Comparison of ENCODE assay signal across 1 cellular context in the genomic region with DNA sequence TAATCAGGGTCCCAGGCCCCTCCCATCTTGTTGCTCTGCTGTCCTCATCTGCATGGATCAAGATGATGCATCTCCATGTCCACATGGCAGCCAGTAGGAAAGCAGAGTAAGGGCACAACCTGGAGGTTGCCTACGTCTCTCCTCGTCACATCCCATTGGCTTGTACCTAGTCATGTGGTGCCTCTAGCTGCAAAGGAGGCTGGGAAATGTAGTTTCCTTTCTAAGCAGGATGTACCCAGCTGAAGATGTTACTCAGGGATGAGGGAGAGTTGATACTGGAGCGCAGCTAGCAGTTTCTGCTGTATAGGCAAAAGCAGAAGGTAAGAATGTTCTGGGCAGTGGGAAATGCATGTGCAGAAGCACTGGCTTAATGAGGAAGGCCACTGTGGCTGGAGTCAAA.
TF ChIP-seq lines count a peak whose summit lies in the region.

No MANE protein-coding gene starts in this region.

TF ChIP-seq in H1, 55 proteins besides CTCF, POLR2A, EP300 and RAD21:
- TF ChIP-seq, protein P1, sequence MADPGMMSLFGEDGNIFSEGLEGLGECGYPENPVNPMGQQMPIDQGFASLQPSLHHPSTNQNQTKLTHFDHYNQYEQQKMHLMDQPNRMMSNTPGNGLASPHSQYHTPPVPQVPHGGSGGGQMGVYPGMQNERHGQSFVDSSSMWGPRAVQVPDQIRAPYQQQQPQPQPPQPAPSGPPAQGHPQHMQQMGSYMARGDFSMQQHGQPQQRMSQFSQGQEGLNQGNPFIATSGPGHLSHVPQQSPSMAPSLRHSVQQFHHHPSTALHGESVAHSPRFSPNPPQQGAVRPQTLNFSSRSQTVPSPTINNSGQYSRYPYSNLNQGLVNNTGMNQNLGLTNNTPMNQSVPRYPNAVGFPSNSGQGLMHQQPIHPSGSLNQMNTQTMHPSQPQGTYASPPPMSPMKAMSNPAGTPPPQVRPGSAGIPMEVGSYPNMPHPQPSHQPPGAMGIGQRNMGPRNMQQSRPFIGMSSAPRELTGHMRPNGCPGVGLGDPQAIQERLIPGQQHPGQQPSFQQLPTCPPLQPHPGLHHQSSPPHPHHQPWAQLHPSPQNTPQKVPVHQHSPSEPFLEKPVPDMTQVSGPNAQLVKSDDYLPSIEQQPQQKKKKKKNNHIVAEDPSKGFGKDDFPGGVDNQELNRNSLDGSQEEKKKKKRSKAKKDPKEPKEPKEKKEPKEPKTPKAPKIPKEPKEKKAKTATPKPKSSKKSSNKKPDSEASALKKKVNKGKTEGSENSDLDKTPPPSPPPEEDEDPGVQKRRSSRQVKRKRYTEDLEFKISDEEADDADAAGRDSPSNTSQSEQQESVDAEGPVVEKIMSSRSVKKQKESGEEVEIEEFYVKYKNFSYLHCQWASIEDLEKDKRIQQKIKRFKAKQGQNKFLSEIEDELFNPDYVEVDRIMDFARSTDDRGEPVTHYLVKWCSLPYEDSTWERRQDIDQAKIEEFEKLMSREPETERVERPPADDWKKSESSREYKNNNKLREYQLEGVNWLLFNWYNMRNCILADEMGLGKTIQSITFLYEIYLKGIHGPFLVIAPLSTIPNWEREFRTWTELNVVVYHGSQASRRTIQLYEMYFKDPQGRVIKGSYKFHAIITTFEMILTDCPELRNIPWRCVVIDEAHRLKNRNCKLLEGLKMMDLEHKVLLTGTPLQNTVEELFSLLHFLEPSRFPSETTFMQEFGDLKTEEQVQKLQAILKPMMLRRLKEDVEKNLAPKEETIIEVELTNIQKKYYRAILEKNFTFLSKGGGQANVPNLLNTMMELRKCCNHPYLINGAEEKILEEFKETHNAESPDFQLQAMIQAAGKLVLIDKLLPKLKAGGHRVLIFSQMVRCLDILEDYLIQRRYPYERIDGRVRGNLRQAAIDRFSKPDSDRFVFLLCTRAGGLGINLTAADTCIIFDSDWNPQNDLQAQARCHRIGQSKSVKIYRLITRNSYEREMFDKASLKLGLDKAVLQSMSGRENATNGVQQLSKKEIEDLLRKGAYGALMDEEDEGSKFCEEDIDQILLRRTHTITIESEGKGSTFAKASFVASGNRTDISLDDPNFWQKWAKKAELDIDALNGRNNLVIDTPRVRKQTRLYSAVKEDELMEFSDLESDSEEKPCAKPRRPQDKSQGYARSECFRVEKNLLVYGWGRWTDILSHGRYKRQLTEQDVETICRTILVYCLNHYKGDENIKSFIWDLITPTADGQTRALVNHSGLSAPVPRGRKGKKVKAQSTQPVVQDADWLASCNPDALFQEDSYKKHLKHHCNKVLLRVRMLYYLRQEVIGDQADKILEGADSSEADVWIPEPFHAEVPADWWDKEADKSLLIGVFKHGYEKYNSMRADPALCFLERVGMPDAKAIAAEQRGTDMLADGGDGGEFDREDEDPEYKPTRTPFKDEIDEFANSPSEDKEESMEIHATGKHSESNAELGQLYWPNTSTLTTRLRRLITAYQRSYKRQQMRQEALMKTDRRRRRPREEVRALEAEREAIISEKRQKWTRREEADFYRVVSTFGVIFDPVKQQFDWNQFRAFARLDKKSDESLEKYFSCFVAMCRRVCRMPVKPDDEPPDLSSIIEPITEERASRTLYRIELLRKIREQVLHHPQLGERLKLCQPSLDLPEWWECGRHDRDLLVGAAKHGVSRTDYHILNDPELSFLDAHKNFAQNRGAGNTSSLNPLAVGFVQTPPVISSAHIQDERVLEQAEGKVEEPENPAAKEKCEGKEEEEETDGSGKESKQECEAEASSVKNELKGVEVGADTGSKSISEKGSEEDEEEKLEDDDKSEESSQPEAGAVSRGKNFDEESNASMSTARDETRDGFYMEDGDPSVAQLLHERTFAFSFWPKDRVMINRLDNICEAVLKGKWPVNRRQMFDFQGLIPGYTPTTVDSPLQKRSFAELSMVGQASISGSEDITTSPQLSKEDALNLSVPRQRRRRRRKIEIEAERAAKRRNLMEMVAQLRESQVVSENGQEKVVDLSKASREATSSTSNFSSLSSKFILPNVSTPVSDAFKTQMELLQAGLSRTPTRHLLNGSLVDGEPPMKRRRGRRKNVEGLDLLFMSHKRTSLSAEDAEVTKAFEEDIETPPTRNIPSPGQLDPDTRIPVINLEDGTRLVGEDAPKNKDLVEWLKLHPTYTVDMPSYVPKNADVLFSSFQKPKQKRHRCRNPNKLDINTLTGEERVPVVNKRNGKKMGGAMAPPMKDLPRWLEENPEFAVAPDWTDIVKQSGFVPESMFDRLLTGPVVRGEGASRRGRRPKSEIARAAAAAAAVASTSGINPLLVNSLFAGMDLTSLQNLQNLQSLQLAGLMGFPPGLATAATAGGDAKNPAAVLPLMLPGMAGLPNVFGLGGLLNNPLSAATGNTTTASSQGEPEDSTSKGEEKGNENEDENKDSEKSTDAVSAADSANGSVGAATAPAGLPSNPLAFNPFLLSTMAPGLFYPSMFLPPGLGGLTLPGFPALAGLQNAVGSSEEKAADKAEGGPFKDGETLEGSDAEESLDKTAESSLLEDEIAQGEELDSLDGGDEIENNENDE (IDR thresholded peaks at IDR 0.05; ENCODE audit: insufficient replicate concordance, low read length) = no peak
- 0 out of 2 replicates have a peak, but pooled peaks have one; percentile 10 for TF ChIP-seq POLR2AphosphoS5 (IDR thresholded peaks at IDR 0.05; ENCODE audit: low read depth, low read length)
- no peak for TF ChIP-seq ZNF274 (IDR thresholded peaks at IDR 0.05; ENCODE audit: borderline replicate concordance, extremely low read depth, low read length)
- TF ChIP-seq SIX5 (IDR thresholded peaks at IDR 0.05; ENCODE audit: low read depth, low read length) = peak; percentile 81
- no peak for TF ChIP-seq RNF2 (IDR thresholded peaks at IDR 0.05; ENCODE audit: borderline replicate concordance, low read depth, low read length, missing control alignments, poor library complexity, severe bottlenecking)
- TF ChIP-seq PHF8 (conservative IDR thresholded peaks at IDR 0.05; ENCODE audit: low read depth, low read length) = no peak
- no peak for TF ChIP-seq KDM4A (IDR thresholded peaks at IDR 0.05; ENCODE audit: low read depth, low read length, severe bottlenecking)
- TF ChIP-seq GTF2F1 (IDR thresholded peaks at IDR 0.05; ENCODE audit: borderline replicate concordance, low read depth, low read length) = no peak
- TF ChIP-seq JUN (IDR thresholded peaks at IDR 0.05; ENCODE audit: low read depth, low read length) = no peak
- TF ChIP-seq SP1 (IDR thresholded peaks at IDR 0.05; ENCODE audit: low read depth, low read length) = peak; percentile 71
- TF ChIP-seq SIN3A (conservative IDR thresholded peaks at IDR 0.05 in 1 of 2, IDR thresholded peaks at IDR 0.05 in 1 of 2; ENCODE audit: low read depth in 1 of 2, low read length in 2 of 2) = 0 out of 4 replicates have a peak, but pooled peaks of 1 of the 2 experiments have one; percentile 24
- no peak for TF ChIP-seq TAF7 (optimal IDR thresholded peaks at IDR 0.05; ENCODE audit: borderline replicate concordance, low read depth, low read length)
- no peak for TF ChIP-seq SP2 (IDR thresholded peaks at IDR 0.05; ENCODE audit: low read length)
- TF ChIP-seq, protein P2, sequence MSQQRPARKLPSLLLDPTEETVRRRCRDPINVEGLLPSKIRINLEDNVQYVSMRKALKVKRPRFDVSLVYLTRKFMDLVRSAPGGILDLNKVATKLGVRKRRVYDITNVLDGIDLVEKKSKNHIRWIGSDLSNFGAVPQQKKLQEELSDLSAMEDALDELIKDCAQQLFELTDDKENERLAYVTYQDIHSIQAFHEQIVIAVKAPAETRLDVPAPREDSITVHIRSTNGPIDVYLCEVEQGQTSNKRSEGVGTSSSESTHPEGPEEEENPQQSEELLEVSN (IDR thresholded peaks at IDR 0.05) = no peak
- no peak for TF ChIP-seq CBX8 (IDR thresholded peaks at IDR 0.05; ENCODE audit: borderline replicate concordance, low read depth, low read length)
- no peak for TF ChIP-seq EGR1 (IDR thresholded peaks at IDR 0.05; ENCODE audit: borderline replicate concordance, low read depth, low read length)
- TF ChIP-seq, protein P3, sequence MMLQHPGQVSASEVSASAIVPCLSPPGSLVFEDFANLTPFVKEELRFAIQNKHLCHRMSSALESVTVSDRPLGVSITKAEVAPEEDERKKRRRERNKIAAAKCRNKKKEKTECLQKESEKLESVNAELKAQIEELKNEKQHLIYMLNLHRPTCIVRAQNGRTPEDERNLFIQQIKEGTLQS (IDR thresholded peaks at IDR 0.05; ENCODE audit: insufficient read depth, low read depth, low read length) = peak; percentile 84
- TF ChIP-seq, protein P4, sequence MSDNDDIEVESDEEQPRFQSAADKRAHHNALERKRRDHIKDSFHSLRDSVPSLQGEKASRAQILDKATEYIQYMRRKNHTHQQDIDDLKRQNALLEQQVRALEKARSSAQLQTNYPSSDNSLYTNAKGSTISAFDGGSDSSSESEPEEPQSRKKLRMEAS (IDR thresholded peaks at IDR 0.05) = peak; percentile 61
- no peak for TF ChIP-seq SP4 (IDR thresholded peaks at IDR 0.05; ENCODE audit: low read length)
- TF ChIP-seq CREB1 (IDR thresholded peaks at IDR 0.05) = peak; percentile 64
- TF ChIP-seq NANOG (IDR thresholded peaks at IDR 0.05; ENCODE audit: insufficient read depth, low read depth, low read length, poor library complexity, severe bottlenecking) = no peak
- no peak for TF ChIP-seq SRF (IDR thresholded peaks at IDR 0.05; ENCODE audit: low read depth, low read length)
- TF ChIP-seq KDM5A (IDR thresholded peaks at IDR 0.05; ENCODE audit: low read length) = no peak
- TF ChIP-seq EZH2 (IDR thresholded peaks at IDR 0.05; ENCODE audit: low read depth, low read length, severe bottlenecking) = no peak
- TF ChIP-seq TBP (IDR thresholded peaks at IDR 0.05; ENCODE audit: low read depth, low read length) = no peak
- TF ChIP-seq RFX5 (IDR thresholded peaks at IDR 0.05; ENCODE audit: borderline replicate concordance, low read depth, low read length) = peak; percentile 19; the same call in 1 of the 2 replicates
- TF ChIP-seq BCL11A (IDR thresholded peaks at IDR 0.05; ENCODE audit: low read depth in 2 of 2, low read length in 2 of 2) = no peak
- TF ChIP-seq, protein P5, sequence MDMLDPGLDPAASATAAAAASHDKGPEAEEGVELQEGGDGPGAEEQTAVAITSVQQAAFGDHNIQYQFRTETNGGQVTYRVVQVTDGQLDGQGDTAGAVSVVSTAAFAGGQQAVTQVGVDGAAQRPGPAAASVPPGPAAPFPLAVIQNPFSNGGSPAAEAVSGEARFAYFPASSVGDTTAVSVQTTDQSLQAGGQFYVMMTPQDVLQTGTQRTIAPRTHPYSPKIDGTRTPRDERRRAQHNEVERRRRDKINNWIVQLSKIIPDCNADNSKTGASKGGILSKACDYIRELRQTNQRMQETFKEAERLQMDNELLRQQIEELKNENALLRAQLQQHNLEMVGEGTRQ (IDR thresholded peaks at IDR 0.05; ENCODE audit: low read length) = peak; percentile 95
- TF ChIP-seq SUZ12 (IDR thresholded peaks at IDR 0.05; ENCODE audit: low read length) = no peak
- no peak for TF ChIP-seq TCF12 (IDR thresholded peaks at IDR 0.05; ENCODE audit: low read depth, low read length)
- no peak for TF ChIP-seq HDAC2 (IDR thresholded peaks at IDR 0.05; ENCODE audit: borderline replicate concordance in 1 of 2, low read depth in 2 of 2, low read length in 2 of 2)
- no peak for TF ChIP-seq FOSL1 (IDR thresholded peaks at IDR 0.05; ENCODE audit: insufficient read depth, low read depth, low read length)
- TF ChIP-seq BRCA1 (IDR thresholded peaks at IDR 0.05; ENCODE audit: low read depth, low read length) = no peak
